ENCODE assay signal across 8 cellular contexts in genomic region chr11:72814139-72814830, GRCh38. TPM values are rescaled to one million over a fixed set of nuclear protein-coding genes. Genes with fewer than 3 reads are reported as not detected.
DNase-seq lines count a peak whose midpoint lies in the region; ATAC-seq and TF ChIP-seq lines count a peak whose summit lies in the region.

Gene ATG16L2 (plus strand): TSS chr11:72814411. CDS start chr11:72814446, 35 bp downstream.

- peak within 1 kb of the TSS; percentile 95 for H4K8ac ChIP-seq in neuronal stem cell (ENCODE audit: low read depth, low read length)

- peak within 1 kb of the TSS; percentile 76 for H3K4ac ChIP-seq in neuronal stem cell (ENCODE audit: low read length)

- ATAC-seq in GM21786 (IDR thresholded peaks at IDR 0.05; ENCODE audit: unreplicated experiment): peak; percentile 49

- peak within 1 kb of the TSS; percentile 83 for H2BK5ac ChIP-seq in neuronal stem cell (ENCODE audit: low read length)

- H3K27ac ChIP-seq in Karpas-422 (ENCODE audit: low read length): peak within 1 kb of the TSS; percentile 80
- peak within 1 kb of the TSS; percentile 92 for H3K27ac ChIP-seq in SJCRH30
- H3K27ac ChIP-seq in neuronal stem cell (replicated peaks; ENCODE audit: low read length): peak within 1 kb of the TSS; percentile 92

- peak within 1 kb of the TSS; percentile 92 for H3K14ac ChIP-seq in neuronal stem cell (ENCODE audit: low read length)

- H4K20me1 ChIP-seq in Karpas-422 (ENCODE audit: insufficient read depth, low read depth, low read length): no peaks in the 10 kb centered on the region

- no peaks in the 10 kb centered on the region for H3K9me2 ChIP-seq in Karpas-422 (replicated peaks; ENCODE audit: insufficient read depth, low read length)

- peaks cover 4% of the 10 kb centered on the region for H3K79me1 ChIP-seq in neuronal stem cell (ENCODE audit: low read depth, low read length)

- H2AK5ac ChIP-seq in neuronal stem cell (ENCODE audit: low read depth, low read length): peak within 1 kb of the TSS; percentile 95

- H3K4me2 ChIP-seq in Karpas-422 (ENCODE audit: low read depth, low read length, poor library complexity, severe bottlenecking): peak within 1 kb of the TSS; percentile 95
- peak within 1 kb of the TSS; percentile 99 for H3K4me2 ChIP-seq in neuronal stem cell (ENCODE audit: insufficient read depth, low read length, poor library complexity, severe bottlenecking)

- H3K9ac ChIP-seq in Karpas-422 (ENCODE audit: low read length) (peak within 1 kb of the TSS; percentile 85), neuronal stem cell (ENCODE audit: low read depth, low read length, poor library complexity) (peak within 1 kb of the TSS; percentile 100)

- H3K4me1 ChIP-seq in Karpas-422 (ENCODE audit: low read length) (peaks cover 41% of the 10 kb centered on the region), SJCRH30 (peaks cover 17% of the 10 kb centered on the region), neuronal stem cell (ENCODE audit: control insufficient read depth in 2 of 2, insufficient read depth in 1 of 2, low read depth in 1 of 2, low read length in 2 of 2) (peaks cover 9 to 14% of the 10 kb centered on the region in 2 donors)

- no peak within 1 kb of the TSS for H4K91ac ChIP-seq in neuronal stem cell (ENCODE audit: low read depth, low read length, poor library complexity)

- H2AFZ ChIP-seq in Karpas-422 (ENCODE audit: low read length): peak within 1 kb of the TSS; percentile 63
- peak within 1 kb of the TSS; percentile 100 for H2AFZ ChIP-seq in neuronal stem cell (ENCODE audit: low read length)

- peak within 1 kb of the TSS; percentile 76 for H2BK15ac ChIP-seq in neuronal stem cell (ENCODE audit: low read length)

- H2BK12ac ChIP-seq in neuronal stem cell (ENCODE audit: low read length): peak within 1 kb of the TSS; percentile 59

- H3K4me3 ChIP-seq in Karpas-422 (ENCODE audit: low read length) (peak within 1 kb of the TSS; percentile 87), SJCRH30 (peak within 1 kb of the TSS; percentile 74), neuronal stem cell (ENCODE audit: low read length in 2 of 2) (peak within 1 kb of the TSS; percentile 97 to 98)

- no peak for TF ChIP-seq CTCF in subcutaneous adipose tissue (IDR thresholded peaks at IDR 0.05; ENCODE audit: low read depth)

- WGBS in neuronal stem cell (ENCODE audit: extremely low coverage in 2 of 2, insufficient read length in 2 of 2, insufficient replicate concordance in 1 of 2), 2 donors: no CpG with 5 or more reads among the region's 74 CpGs

- H3K9me3 ChIP-seq in Karpas-422 (ENCODE audit: low read length) (no peaks in the 10 kb centered on the region), SJCRH30 (replicated peaks) (no peaks in the 10 kb centered on the region), neuronal stem cell (replicated peaks in 1 of 2; ENCODE audit: control insufficient read depth in 2 of 2, insufficient read depth in 1 of 2, low read depth in 1 of 2, low read length in 2 of 2) (no peaks in the 10 kb centered on the region)

- H3K18ac ChIP-seq in neuronal stem cell (ENCODE audit: low read length): peak within 1 kb of the TSS; percentile 100

- DNase-seq in EL: peak; percentile 88
- peak; percentile 94 for DNase-seq in Karpas-422
- peak; percentile 82 to 87 for DNase-seq in SJCRH30
- peak; percentile 87 for DNase-seq in activated gamma-delta T cell treated with Interleukin-2 at 50 U/mL for 16 hours
- DNase-seq in foreskin melanocyte: peak; percentile 82
- peak; percentile 90 for DNase-seq in neuronal stem cell (ENCODE audit: low spot score)

- peak within 1 kb of the TSS; percentile 99 for H3K23ac ChIP-seq in neuronal stem cell (ENCODE audit: low read depth, low read length, poor library complexity)

- peaks cover 3% of the 10 kb centered on the region; the same call in 1 of the 2 replicates for H3K79me2 ChIP-seq in Karpas-422 (ENCODE audit: low read length)

- H2BK120ac ChIP-seq in neuronal stem cell (ENCODE audit: low read depth, low read length): peak within 1 kb of the TSS; percentile 82

- H3K27me3 ChIP-seq in Karpas-422 (ENCODE audit: low read length) (no peaks in the 10 kb centered on the region), SJCRH30 (no peaks in the 10 kb centered on the region), neuronal stem cell (ENCODE audit: control insufficient read depth in 3 of 3, insufficient read depth in 3 of 3, low read depth in 1 of 3, low read length in 3 of 3) (no peaks in the 10 kb centered on the region)

- H3K36me3 ChIP-seq in Karpas-422 (ENCODE audit: insufficient read depth, low read length) (no peaks in the 10 kb centered on the region), SJCRH30 (no peaks in the 10 kb centered on the region), neuronal stem cell (replicated peaks in 1 of 2; ENCODE audit: control insufficient read depth in 2 of 2, insufficient read depth in 2 of 2, low read length in 2 of 2) (peaks cover 1 to 19% of the 10 kb centered on the region in 2 donors)

RNA-seq across cellular contexts. Expression of gene ATG16L2, which starts in this region (rescaled TPM):
- total RNA-seq in Karpas-422 (2014; rRNA removed; shearing (Covaris generic); ENCODE audit: low replicate concordance): 14.8 and 20.2 TPM in 2 replicates
- 2.9 and 6.8 TPM in 2 replicates for total RNA-seq in SJCRH30 (2014; rRNA removed; shearing (Covaris generic))
- 18.3 TPM for polyA plus RNA-seq in neuronal stem cell (2013, experiment 1 of 2)
- 16.1 TPM for polyA plus RNA-seq in neuronal stem cell (2013, experiment 2 of 2)
- 10 to 100 TPM; 12.6 to 50.8 (median 34.0) TPM for total RNA-seq in subcutaneous adipose tissue

Comparison
In these comparisons a context has a peak if more than half of its experiments do, and no peak if none do; other contexts are left out.
1. Peak in every context shown above with its lines: DNase-seq, ATAC-seq, H3K4me3 ChIP-seq and H3K27ac ChIP-seq.